9 cellular contexts compared by ENCODE assay signal in the genomic region with DNA sequence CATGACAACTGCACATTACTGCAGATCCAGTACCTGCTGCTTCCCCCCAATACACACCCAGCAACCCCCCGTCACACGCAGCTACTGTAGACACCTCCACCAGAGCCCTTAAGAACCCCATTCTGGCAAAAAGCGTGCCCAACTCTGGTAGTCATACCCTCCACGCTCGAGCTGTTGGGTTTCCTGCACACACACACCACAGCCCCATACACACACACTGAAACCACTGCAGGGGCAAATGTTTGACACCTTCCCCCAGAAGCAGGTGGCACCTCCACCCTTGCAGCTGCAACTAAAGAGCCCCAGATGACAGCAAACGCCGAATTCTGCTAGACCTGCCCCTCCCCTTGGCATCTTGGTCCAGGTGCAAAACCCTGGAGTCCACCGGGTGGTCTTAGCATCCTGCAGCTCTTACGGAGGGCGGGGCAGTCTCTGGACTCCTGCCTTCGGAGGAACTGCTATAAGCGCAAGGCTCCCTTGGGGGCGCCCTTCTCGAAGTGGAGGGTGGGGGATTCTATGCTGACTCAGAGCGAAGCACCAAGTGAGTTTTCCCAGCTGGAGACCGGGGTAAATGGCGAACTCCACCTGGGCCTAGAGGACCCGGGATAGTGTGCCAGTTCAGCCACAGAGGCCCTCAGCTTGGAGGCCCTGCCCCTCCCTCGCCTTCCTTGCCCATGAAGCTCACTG. TPM values are rescaled to one million over a fixed set of nuclear protein-coding genes. Genes with fewer than 3 reads are reported as not detected.
DNase-seq lines count a peak whose midpoint lies in the region; ATAC-seq, FAIRE-seq and TF ChIP-seq lines count a peak whose summit lies in the region.
"Had no signal": no experiment of that assay in that cellular context is flagged by ENCODE, and none has a peak within 500 bp of the region (broad histone marks: within the 10 kb centered on the region; RNA-seq: fewer than 3 reads in every experiment).

No MANE protein-coding gene starts in this region.

- CTCF ChIA-PET in GM10248 (lab: Yijun Ruan, JAX) = interaction anchor here (1.2 kb wide), 1 partner anchor 11 kb away, joined by 3 read pairs; no protein-coding TSS in a partner anchor

- H2AFZ ChIP-seq in MM.1S (ENCODE audit: low read length) = no peak overlapping the region

- no peaks in the 10 kb centered on the region for H3K9me3 Mint-ChIP-seq in immature natural killer cell

- no peak overlapping the region for H3K9ac ChIP-seq in MM.1S (ENCODE audit: low read length)

- peak overlapping the region; percentile 82 for H3K4me3 Mint-ChIP-seq in T-helper 17 cell
- peak overlapping the region; percentile 87 to 96 (median 89) for H3K4me3 Mint-ChIP-seq in immature natural killer cell

- H4K20me1 ChIP-seq in MM.1S (ENCODE audit: insufficient read depth, low read length) = no peaks in the 10 kb centered on the region

- FAIRE-seq in GM12892 (lab: Jason Lieb, UNC) = no peak

- H3K4me1 ChIP-seq in MM.1S (ENCODE audit: low read length) = no peaks in the 10 kb centered on the region

- POLR2A ChIA-PET in GM10248 (lab: Yijun Ruan, JAX) = interaction anchor here (0.5 kb wide), 1 partner anchor 516 kb away, joined by 4 read pairs; no protein-coding TSS in a partner anchor

- H3K9me2 ChIP-seq in MM.1S (replicated peaks; ENCODE audit: insufficient read depth, low read length) = no peaks in the 10 kb centered on the region

- H3K27me3 Mint-ChIP-seq in T-helper 17 cell (peaks cover 38% of the 10 kb centered on the region), immature natural killer cell (ENCODE audit: low read depth in 3 of 3) (peaks cover 7 to 17% (median 17%) of the 10 kb centered on the region in 3 donors)

- H3K36me3 Mint-ChIP-seq in T-helper 17 cell (ENCODE audit: low read depth) = peaks cover 7% of the 10 kb centered on the region
- H3K36me3 Mint-ChIP-seq in immature natural killer cell = no peaks in the 10 kb centered on the region

- DNase-seq in AG08396 (ENCODE audit: low spot score) (peak; percentile 13), GM10248 (ENCODE audit: extremely low spot score) (no peak), T-helper 17 cell (no peak), immature natural killer cell (peak; percentile 67 to 79 (median 71)), MV-4-11 (lab: John Stamatoyannopoulos, UW) (no peak), GM12892 (ENCODE audit: insufficient read length) (no peak), SIG-M5 treated with dmso at 0.1 percent for 504 hours (lab: John Stamatoyannopoulos, UW; ENCODE audit: unreplicated experiment) (no peak), MM.1S (no peak)

- H3K9me3 ChIP-seq in T-helper 17 cell (ENCODE audit: control insufficient read depth, low read length, poor library complexity, severe bottlenecking) (no peaks in the 10 kb centered on the region), MM.1S (replicated peaks; ENCODE audit: insufficient read depth, low read length) (no peaks in the 10 kb centered on the region)

- ATAC-seq in T-helper 17 cell = no peak

- H3K27ac Mint-ChIP-seq in T-helper 17 cell = no peak overlapping the region
- peak overlapping the region in 5 of 6 donors; percentile 68 to 93 (median 84) for H3K27ac Mint-ChIP-seq in immature natural killer cell

- no peak for TF ChIP-seq POLR2A in GM12892 (IDR thresholded peaks at IDR 0.05; ENCODE audit: low read depth, low read length)

- TF ChIP-seq CTCF in GM10248 (IDR thresholded peaks at IDR 0.05; ENCODE audit: control extremely low read depth, extremely low read depth, low read depth, missing control alignments) (peak; percentile 2), MM.1S (IDR thresholded peaks at IDR 0.05; ENCODE audit: low read length) (no peak)

- H3K4me1 Mint-ChIP-seq in T-helper 17 cell (peaks cover 14% of the 10 kb centered on the region), immature natural killer cell (peaks cover 8 to 35% of the 10 kb centered on the region in 2 donors)

- no peaks in the 10 kb centered on the region for H3K27me3 ChIP-seq in MM.1S (replicated peaks; ENCODE audit: insufficient read depth, low read length)

- H3K27ac ChIP-seq in MM.1S (ENCODE audit: low read length) = no peak overlapping the region

- H3K36me3 ChIP-seq in MM.1S (replicated peaks; ENCODE audit: insufficient read depth, low read length) = no peaks in the 10 kb centered on the region

- H3K79me2 ChIP-seq in MM.1S (ENCODE audit: low read length) = no peaks in the 10 kb centered on the region

- no peaks in the 10 kb centered on the region for H3F3A ChIP-seq in MM.1S (ENCODE audit: insufficient read depth, low read length)

- no peak overlapping the region for H3K4me2 ChIP-seq in MM.1S (ENCODE audit: low read depth, low read length)

- no peak overlapping the region for H3K4me3 ChIP-seq in MM.1S (ENCODE audit: low read length)

RNA-seq across cellular contexts. Expression of gene FRMPD3, which starts 1.5 kb away (rescaled TPM):
- under 1 TPM in 1 of 2 donors, not detected in 1; 0.17 TPM for total RNA-seq in T-helper 17 cell
- under 1 TPM in 1 of 3 donors, not detected in 2; 0.18 TPM for polyA plus RNA-seq in immature natural killer cell
- polyA plus RNA-seq in GM12892 (2012; ENCODE audit: missing spikeins) = 0.13 TPM
- total RNA-seq: activated CD8-positive, alpha-beta memory T cell treated with anti-CD3 and anti-CD28 coated beads for 36 hours had no signal

Comparison
In these comparisons a context has a peak if more than half of its experiments do, and no peak if none do; other contexts are left out.
1. DNase-seq: peak in AG08396 (single experiment) and immature natural killer cell (3 of 3); none in GM10248 (single experiment), T-helper 17 cell (0 of 3), MV-4-11 (single experiment), GM12892 (single experiment), SIG-M5 treated with dmso at 0.1 percent for 504 hours (single experiment) and MM.1S (single experiment).